In the genomic region with DNA sequence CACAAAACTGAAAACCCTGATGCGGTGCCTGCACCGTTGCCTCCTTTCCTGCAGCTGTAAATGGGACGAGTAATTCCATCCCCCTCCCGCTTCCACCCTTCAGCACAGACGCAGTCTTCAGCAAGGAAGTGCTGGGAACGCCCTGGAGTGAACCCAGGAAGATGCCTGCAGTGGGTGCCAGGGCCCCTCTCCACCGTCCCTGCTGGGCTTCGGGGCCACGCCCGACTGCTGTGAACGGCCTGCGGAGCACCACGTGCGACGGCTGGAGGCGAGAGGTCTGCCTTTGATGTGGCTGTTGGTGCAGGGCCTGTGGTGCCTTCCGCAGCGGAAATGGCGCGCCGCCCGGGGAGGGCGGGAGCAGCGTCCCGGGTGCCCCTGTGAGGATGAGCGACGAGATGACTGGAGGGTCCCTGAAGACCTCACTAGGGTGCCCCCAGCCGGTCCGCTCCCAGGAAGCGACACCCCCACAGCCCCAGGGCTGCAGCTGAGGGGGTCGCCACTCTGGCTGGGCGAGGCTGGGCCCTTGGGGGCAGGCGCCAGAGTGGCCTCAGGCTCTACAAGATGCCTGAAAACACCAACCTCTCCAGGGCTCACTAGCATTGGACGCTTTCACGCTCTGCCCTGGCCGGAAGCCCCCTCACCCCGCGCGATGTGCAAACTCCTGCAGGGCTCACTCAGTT, we compare ENCODE assay signal across 1 cellular context.
A peak's percentile ranks its signal among the peaks of the same experiment; 100 is the strongest.
TF ChIP-seq lines count a peak whose summit lies in the region.

No MANE protein-coding gene starts in this region.

TF ChIP-seq in GM12878, 131 proteins besides CTCF, POLR2A, EP300 and RAD21 (continues in another document):
- TF ChIP-seq CHD4 (IDR thresholded peaks at IDR 0.05): no peak
- TF ChIP-seq SMC3 (IDR thresholded peaks at IDR 0.05; ENCODE audit: borderline replicate concordance, low read length): no peak
- no peak for TF ChIP-seq SIX5 (IDR thresholded peaks at IDR 0.05; ENCODE audit: low read depth, low read length, severe bottlenecking)
- peak; percentile 87 for TF ChIP-seq YY1 (IDR thresholded peaks at IDR 0.05; ENCODE audit: low read depth, low read length)
- TF ChIP-seq LARP7 (IDR thresholded peaks at IDR 0.05): peak; percentile 77; the same call in 1 of the 2 replicates
- TF ChIP-seq GABPA (IDR thresholded peaks at IDR 0.05; ENCODE audit: low read depth): no peak
- TF ChIP-seq, protein P1, sequence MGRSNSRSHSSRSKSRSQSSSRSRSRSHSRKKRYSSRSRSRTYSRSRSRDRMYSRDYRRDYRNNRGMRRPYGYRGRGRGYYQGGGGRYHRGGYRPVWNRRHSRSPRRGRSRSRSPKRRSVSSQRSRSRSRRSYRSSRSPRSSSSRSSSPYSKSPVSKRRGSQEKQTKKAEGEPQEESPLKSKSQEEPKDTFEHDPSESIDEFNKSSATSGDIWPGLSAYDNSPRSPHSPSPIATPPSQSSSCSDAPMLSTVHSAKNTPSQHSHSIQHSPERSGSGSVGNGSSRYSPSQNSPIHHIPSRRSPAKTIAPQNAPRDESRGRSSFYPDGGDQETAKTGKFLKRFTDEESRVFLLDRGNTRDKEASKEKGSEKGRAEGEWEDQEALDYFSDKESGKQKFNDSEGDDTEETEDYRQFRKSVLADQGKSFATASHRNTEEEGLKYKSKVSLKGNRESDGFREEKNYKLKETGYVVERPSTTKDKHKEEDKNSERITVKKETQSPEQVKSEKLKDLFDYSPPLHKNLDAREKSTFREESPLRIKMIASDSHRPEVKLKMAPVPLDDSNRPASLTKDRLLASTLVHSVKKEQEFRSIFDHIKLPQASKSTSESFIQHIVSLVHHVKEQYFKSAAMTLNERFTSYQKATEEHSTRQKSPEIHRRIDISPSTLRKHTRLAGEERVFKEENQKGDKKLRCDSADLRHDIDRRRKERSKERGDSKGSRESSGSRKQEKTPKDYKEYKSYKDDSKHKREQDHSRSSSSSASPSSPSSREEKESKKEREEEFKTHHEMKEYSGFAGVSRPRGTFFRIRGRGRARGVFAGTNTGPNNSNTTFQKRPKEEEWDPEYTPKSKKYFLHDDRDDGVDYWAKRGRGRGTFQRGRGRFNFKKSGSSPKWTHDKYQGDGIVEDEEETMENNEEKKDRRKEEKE (IDR thresholded peaks at IDR 0.05): no peak
- no peak for TF ChIP-seq SRF (IDR thresholded peaks at IDR 0.05; ENCODE audit: low read depth in 2 of 2, low read length in 2 of 2)
- TF ChIP-seq, protein P2, sequence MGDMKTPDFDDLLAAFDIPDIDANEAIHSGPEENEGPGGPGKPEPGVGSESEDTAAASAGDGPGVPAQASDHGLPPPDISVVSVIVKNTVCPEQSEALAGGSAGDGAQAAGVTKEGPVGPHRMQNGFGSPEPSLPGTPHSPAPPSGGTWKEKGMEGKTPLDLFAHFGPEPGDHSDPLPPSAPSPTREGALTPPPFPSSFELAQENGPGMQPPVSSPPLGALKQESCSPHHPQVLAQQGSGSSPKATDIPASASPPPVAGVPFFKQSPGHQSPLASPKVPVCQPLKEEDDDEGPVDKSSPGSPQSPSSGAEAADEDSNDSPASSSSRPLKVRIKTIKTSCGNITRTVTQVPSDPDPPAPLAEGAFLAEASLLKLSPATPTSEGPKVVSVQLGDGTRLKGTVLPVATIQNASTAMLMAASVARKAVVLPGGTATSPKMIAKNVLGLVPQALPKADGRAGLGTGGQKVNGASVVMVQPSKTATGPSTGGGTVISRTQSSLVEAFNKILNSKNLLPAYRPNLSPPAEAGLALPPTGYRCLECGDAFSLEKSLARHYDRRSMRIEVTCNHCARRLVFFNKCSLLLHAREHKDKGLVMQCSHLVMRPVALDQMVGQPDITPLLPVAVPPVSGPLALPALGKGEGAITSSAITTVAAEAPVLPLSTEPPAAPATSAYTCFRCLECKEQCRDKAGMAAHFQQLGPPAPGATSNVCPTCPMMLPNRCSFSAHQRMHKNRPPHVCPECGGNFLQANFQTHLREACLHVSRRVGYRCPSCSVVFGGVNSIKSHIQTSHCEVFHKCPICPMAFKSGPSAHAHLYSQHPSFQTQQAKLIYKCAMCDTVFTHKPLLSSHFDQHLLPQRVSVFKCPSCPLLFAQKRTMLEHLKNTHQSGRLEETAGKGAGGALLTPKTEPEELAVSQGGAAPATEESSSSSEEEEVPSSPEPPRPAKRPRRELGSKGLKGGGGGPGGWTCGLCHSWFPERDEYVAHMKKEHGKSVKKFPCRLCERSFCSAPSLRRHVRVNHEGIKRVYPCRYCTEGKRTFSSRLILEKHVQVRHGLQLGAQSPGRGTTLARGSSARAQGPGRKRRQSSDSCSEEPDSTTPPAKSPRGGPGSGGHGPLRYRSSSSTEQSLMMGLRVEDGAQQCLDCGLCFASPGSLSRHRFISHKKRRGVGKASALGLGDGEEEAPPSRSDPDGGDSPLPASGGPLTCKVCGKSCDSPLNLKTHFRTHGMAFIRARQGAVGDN (IDR thresholded peaks at IDR 0.05): peak; percentile 92
- TF ChIP-seq RELA (IDR thresholded peaks at IDR 0.05; ENCODE audit: borderline replicate concordance, partially characterized antibody): peak; percentile 19
- no peak for TF ChIP-seq ZNF592 (IDR thresholded peaks at IDR 0.05)
- TF ChIP-seq, protein P3, sequence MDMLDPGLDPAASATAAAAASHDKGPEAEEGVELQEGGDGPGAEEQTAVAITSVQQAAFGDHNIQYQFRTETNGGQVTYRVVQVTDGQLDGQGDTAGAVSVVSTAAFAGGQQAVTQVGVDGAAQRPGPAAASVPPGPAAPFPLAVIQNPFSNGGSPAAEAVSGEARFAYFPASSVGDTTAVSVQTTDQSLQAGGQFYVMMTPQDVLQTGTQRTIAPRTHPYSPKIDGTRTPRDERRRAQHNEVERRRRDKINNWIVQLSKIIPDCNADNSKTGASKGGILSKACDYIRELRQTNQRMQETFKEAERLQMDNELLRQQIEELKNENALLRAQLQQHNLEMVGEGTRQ (IDR thresholded peaks at IDR 0.05; ENCODE audit: borderline replicate concordance, low read depth, low read length): peak; percentile 35
- TF ChIP-seq BMI1 (IDR thresholded peaks at IDR 0.05; ENCODE audit: borderline replicate concordance): no peak
- TF ChIP-seq, protein P4, sequence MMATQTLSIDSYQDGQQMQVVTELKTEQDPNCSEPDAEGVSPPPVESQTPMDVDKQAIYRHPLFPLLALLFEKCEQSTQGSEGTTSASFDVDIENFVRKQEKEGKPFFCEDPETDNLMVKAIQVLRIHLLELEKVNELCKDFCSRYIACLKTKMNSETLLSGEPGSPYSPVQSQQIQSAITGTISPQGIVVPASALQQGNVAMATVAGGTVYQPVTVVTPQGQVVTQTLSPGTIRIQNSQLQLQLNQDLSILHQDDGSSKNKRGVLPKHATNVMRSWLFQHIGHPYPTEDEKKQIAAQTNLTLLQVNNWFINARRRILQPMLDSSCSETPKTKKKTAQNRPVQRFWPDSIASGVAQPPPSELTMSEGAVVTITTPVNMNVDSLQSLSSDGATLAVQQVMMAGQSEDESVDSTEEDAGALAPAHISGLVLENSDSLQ (IDR thresholded peaks at IDR 0.05): no peak; the same call in 1 of the 2 replicates
- TF ChIP-seq KDM1A (IDR thresholded peaks at IDR 0.05; ENCODE audit: borderline replicate concordance): no peak
- TF ChIP-seq, protein P5, sequence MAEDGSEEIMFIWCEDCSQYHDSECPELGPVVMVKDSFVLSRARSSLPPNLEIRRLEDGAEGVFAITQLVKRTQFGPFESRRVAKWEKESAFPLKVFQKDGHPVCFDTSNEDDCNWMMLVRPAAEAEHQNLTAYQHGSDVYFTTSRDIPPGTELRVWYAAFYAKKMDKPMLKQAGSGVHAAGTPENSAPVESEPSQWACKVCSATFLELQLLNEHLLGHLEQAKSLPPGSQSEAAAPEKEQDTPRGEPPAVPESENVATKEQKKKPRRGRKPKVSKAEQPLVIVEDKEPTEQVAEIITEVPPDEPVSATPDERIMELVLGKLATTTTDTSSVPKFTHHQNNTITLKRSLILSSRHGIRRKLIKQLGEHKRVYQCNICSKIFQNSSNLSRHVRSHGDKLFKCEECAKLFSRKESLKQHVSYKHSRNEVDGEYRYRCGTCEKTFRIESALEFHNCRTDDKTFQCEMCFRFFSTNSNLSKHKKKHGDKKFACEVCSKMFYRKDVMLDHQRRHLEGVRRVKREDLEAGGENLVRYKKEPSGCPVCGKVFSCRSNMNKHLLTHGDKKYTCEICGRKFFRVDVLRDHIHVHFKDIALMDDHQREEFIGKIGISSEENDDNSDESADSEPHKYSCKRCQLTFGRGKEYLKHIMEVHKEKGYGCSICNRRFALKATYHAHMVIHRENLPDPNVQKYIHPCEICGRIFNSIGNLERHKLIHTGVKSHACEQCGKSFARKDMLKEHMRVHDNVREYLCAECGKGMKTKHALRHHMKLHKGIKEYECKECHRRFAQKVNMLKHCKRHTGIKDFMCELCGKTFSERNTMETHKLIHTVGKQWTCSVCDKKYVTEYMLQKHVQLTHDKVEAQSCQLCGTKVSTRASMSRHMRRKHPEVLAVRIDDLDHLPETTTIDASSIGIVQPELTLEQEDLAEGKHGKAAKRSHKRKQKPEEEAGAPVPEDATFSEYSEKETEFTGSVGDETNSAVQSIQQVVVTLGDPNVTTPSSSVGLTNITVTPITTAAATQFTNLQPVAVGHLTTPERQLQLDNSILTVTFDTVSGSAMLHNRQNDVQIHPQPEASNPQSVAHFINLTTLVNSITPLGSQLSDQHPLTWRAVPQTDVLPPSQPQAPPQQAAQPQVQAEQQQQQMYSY (CRISPR knock-in tag; IDR thresholded peaks at IDR 0.05): no peak
- peak; percentile 84 for TF ChIP-seq MXI1 (IDR thresholded peaks at IDR 0.05; ENCODE audit: low read depth, low read length)
- peak; percentile 44; the same call in 1 of the 2 replicates for TF ChIP-seq POLR2AphosphoS5 (IDR thresholded peaks at IDR 0.05; ENCODE audit: low read length)
- TF ChIP-seq POLR2AphosphoS2 (IDR thresholded peaks at IDR 0.05; ENCODE audit: low read depth, low read length): peak; percentile 66; the same call in 1 of the 2 replicates
- no peak for TF ChIP-seq PAX8 (IDR thresholded peaks at IDR 0.05)
- no peak for TF ChIP-seq SMAD1 (IDR thresholded peaks at IDR 0.05; ENCODE audit: low read depth, partially characterized antibody)
- TF ChIP-seq, protein P6, sequence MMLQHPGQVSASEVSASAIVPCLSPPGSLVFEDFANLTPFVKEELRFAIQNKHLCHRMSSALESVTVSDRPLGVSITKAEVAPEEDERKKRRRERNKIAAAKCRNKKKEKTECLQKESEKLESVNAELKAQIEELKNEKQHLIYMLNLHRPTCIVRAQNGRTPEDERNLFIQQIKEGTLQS (IDR thresholded peaks at IDR 0.05; ENCODE audit: borderline replicate concordance, extremely low read depth, low read depth, low read length): no peak
- TF ChIP-seq ZBED1 (IDR thresholded peaks at IDR 0.05; ENCODE audit: borderline replicate concordance): no peak
- no peak for TF ChIP-seq ZZZ3 (IDR thresholded peaks at IDR 0.05; ENCODE audit: control insufficient read depth, insufficient read length, low read depth)
- TF ChIP-seq DPF2 (IDR thresholded peaks at IDR 0.05): peak; percentile 82
- TF ChIP-seq KLF5 (IDR thresholded peaks at IDR 0.05; ENCODE audit: partially characterized antibody): no peak
- TF ChIP-seq SPI1 (IDR thresholded peaks at IDR 0.05; ENCODE audit: borderline replicate concordance, insufficient read depth, low read depth, low read length): peak; percentile 23; the same call in 1 of the 2 replicates
- no peak for TF ChIP-seq PML (IDR thresholded peaks at IDR 0.05; ENCODE audit: low read length)
- peak; percentile 51; the same call in 1 of the 2 replicates for TF ChIP-seq TCF3 (IDR thresholded peaks at IDR 0.05; ENCODE audit: borderline replicate concordance, insufficient read depth, low read depth, low read length)
- TF ChIP-seq TARDBP (IDR thresholded peaks at IDR 0.05; ENCODE audit: borderline replicate concordance): peak; percentile 81
- TF ChIP-seq YBX1 (IDR thresholded peaks at IDR 0.05): no peak
- TF ChIP-seq TBL1XR1 (IDR thresholded peaks at IDR 0.05; ENCODE audit: low read depth, low read length): no peak
- no peak for TF ChIP-seq NFYA (IDR thresholded peaks at IDR 0.05; ENCODE audit: borderline replicate concordance, low read depth, low read length)
- TF ChIP-seq CEBPZ (IDR thresholded peaks at IDR 0.05; ENCODE audit: low read depth, low read length): no peak
